1 cellular context compared by ENCODE assay signal in genomic region chr16:11271610-11272009, GRCh38.
TF ChIP-seq lines count a peak whose summit lies in the region.

No MANE protein-coding gene starts in this region.

TF ChIP-seq in HepG2, 621 proteins besides CTCF, POLR2A, EP300 and RAD21:
- 0 out of 2 replicates have a peak, but pooled peaks have one; percentile 17 for TF ChIP-seq ZSCAN21 (CRISPR knock-in tag; IDR thresholded peaks at IDR 0.05; ENCODE audit: borderline replicate concordance)
- no peak for TF ChIP-seq ZNF224 (CRISPR knock-in tag; IDR thresholded peaks at IDR 0.05)
- no peak for TF ChIP-seq ADNP (CRISPR knock-in tag; IDR thresholded peaks at IDR 0.05)
- TF ChIP-seq ZNF687 (CRISPR knock-in tag; IDR thresholded peaks at IDR 0.05): peak; percentile 63
- TF ChIP-seq, protein P1, sequence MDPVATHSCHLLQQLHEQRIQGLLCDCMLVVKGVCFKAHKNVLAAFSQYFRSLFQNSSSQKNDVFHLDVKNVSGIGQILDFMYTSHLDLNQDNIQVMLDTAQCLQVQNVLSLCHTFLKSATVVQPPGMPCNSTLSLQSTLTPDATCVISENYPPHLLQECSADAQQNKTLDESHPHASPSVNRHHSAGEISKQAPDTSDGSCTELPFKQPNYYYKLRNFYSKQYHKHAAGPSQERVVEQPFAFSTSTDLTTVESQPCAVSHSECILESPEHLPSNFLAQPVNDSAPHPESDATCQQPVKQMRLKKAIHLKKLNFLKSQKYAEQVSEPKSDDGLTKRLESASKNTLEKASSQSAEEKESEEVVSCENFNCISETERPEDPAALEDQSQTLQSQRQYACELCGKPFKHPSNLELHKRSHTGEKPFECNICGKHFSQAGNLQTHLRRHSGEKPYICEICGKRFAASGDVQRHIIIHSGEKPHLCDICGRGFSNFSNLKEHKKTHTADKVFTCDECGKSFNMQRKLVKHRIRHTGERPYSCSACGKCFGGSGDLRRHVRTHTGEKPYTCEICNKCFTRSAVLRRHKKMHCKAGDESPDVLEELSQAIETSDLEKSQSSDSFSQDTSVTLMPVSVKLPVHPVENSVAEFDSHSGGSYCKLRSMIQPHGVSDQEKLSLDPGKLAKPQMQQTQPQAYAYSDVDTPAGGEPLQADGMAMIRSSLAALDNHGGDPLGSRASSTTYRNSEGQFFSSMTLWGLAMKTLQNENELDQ (CRISPR knock-in tag; IDR thresholded peaks at IDR 0.05; ENCODE audit: borderline replicate concordance): 0 out of 2 replicates have a peak, but pooled peaks have one; percentile 59
- 0 out of 2 replicates have a peak, but pooled peaks have one; percentile 43 for TF ChIP-seq FOXC1 (CRISPR knock-in tag; IDR thresholded peaks at IDR 0.05; ENCODE audit: borderline replicate concordance)
- TF ChIP-seq PATZ1 (CRISPR knock-in tag; IDR thresholded peaks at IDR 0.05): peak; percentile 22; the same call in 1 of the 2 replicates
- TF ChIP-seq ZNF367 (CRISPR knock-in tag; IDR thresholded peaks at IDR 0.05; ENCODE audit: borderline replicate concordance): no peak
- 0 out of 2 replicates have a peak, but pooled peaks have one; percentile 40 for TF ChIP-seq EED (CRISPR knock-in tag; IDR thresholded peaks at IDR 0.05)
- no peak for TF ChIP-seq FOXO4 (CRISPR knock-in tag; conservative IDR thresholded peaks at IDR 0.05)
- no peak for TF ChIP-seq ZNF510 (CRISPR knock-in tag; IDR thresholded peaks at IDR 0.05; ENCODE audit: low read depth)
- peak; percentile 16 for TF ChIP-seq PRPF4 (IDR thresholded peaks at IDR 0.05; ENCODE audit: low read depth, low read length, poor library complexity, severe bottlenecking)
- 0 out of 2 replicates have a peak, but pooled peaks have one; percentile 45 for TF ChIP-seq SRY (CRISPR knock-in tag; IDR thresholded peaks at IDR 0.05)
- peak; percentile 83 for TF ChIP-seq ZBTB38 (CRISPR knock-in tag; IDR thresholded peaks at IDR 0.05)
- 0 out of 2 replicates have a peak, but pooled peaks have one; percentile 45 for TF ChIP-seq ZBTB1 (CRISPR knock-in tag; IDR thresholded peaks at IDR 0.05; ENCODE audit: borderline replicate concordance)
- 0 out of 2 replicates have a peak, but pooled peaks have one; percentile 24 for TF ChIP-seq ZBTB33 (CRISPR knock-in tag; IDR thresholded peaks at IDR 0.05)
- TF ChIP-seq ZBTB42 (CRISPR knock-in tag; IDR thresholded peaks at IDR 0.05): 0 out of 2 replicates have a peak, but pooled peaks have one; percentile 36
TF ChIP-seq in HepG2: peak in this region for 12.
